In the genomic region with DNA sequence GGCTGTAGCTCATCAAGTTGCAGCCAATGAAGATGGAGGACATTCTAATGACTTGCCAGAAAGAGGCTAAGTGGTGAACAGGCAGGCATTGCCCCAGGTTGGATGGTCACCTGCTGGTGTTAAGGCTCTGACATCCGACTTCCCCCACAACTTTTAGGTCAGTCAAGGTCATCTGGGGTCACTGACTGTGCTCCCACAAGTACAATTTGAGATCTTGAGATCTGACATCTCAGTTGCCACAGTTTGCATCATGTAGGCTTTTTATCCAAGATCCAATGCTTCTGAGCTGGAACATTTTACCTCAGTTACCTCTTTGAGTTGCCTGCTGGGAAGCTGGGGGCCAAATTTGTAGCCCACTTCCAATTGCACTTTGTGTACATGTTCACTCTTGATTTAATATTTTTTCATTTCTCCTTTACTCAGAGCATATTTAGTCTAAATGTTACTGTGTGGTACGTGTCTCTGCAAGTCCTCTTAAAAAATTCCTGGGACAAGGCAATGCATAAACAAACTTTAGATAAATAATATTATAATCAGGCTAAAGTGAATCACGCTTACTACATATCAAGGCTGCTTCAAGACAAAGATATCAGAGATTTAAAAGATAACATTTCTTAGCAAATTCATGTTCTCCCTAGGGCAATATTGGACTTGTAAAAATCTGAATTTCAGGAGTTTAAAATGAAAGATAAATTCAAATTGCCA, we compare ENCODE assay signal across 11 cellular contexts.
"Had no signal": no experiment of that assay in that cellular context is flagged by ENCODE, and none has a peak within 500 bp of the region (broad histone marks: within the 10 kb centered on the region; RNA-seq: fewer than 3 reads in every experiment).

No MANE protein-coding gene starts in this region.

- DNase-seq: activated CD4-positive, alpha-beta T cell treated with anti-CD3 and anti-CD28 coated beads for 36 hours; activated CD8-positive, alpha-beta memory T cell treated with anti-CD3 and anti-CD28 coated beads for 24 hours; activated effector memory CD4-positive, alpha-beta T cell treated with Interleukin-2 at 50 U/mL for 16 hours; effector memory CD4-positive, alpha-beta T cell; naive thymus-derived CD4-positive, alpha-beta T cell; retina; stimulated activated CD4-positive, alpha-beta T cell treated with anti-CD3 and anti-CD28 coated beads, Interleukin-4, amount 100 ng/mL, for 4 hours; T1000; tibial artery; uterus had no signal

- H3K9me3 Mint-ChIP-seq: central memory CD8-positive, alpha-beta T cell; naive thymus-derived CD4-positive, alpha-beta T cell had no signal

- ATAC-seq: activated CD4-positive, alpha-beta T cell treated with anti-CD3 and anti-CD28 coated beads for 36 hours; naive thymus-derived CD4-positive, alpha-beta T cell had no signal

- H3K27me3 Mint-ChIP-seq: activated CD4-positive, alpha-beta T cell treated with anti-CD3 and anti-CD28 coated beads for 36 hours; central memory CD8-positive, alpha-beta T cell; naive thymus-derived CD4-positive, alpha-beta T cell had no signal

- H3K4me3 Mint-ChIP-seq: activated CD4-positive, alpha-beta T cell treated with anti-CD3 and anti-CD28 coated beads for 36 hours; central memory CD8-positive, alpha-beta T cell had no signal

- H3K9me3 ChIP-seq: tibial artery, uterus had no signal

- H3K36me3 ChIP-seq: uterus had no signal

- H3K4me3 ChIP-seq: tibial artery, uterus had no signal

- H3K27ac ChIP-seq: tibial artery, uterus had no signal

- H3K4me1 ChIP-seq: tibial artery, uterus had no signal

- H3K27me3 ChIP-seq: tibial artery, uterus had no signal
